Comparison of ENCODE assay signal across 14 cellular contexts in genomic region chr2:73901143-73901542, GRCh38. TPM values are rescaled to one million over a fixed set of nuclear protein-coding genes. Genes with fewer than 3 reads are reported as not detected.
DNase-seq lines count a peak whose midpoint lies in the region; ATAC-seq and TF ChIP-seq lines count a peak whose summit lies in the region.
"Had no signal": no experiment of that assay in that cellular context is flagged by ENCODE, and none has a peak within 500 bp of the region (broad histone marks: within the 10 kb centered on the region; RNA-seq: fewer than 3 reads in every experiment).

No MANE protein-coding gene starts in this region.

- H3K4me3 ChIP-seq in trophoblast cell (ENCODE audit: low read depth, low read length), result no peak overlapping the region
- H3K4me3 ChIP-seq in transverse colon, result no peak overlapping the region

- TF ChIP-seq CTCF in WTC11 (IDR thresholded peaks at IDR 0.05) (no peak), chondrocyte (IDR thresholded peaks at IDR 0.05) (no peak), transverse colon (IDR thresholded peaks at IDR 0.05) (no peak)

- ATAC-seq in WTC11 (0 out of 2 replicates have a peak, but pooled peaks have one; percentile 16), HG03095 (IDR thresholded peaks at IDR 0.05; ENCODE audit: unreplicated experiment) (no peak)
- ATAC-seq in activated CD8-positive, alpha-beta T cell treated with anti-CD3 and anti-CD28 coated beads, Interleukin-2, amount 10 ng/mL, durations not matched to agents 7 days and 5 days, result no peak
- ATAC-seq: HepG2 had no signal

- H2AFZ ChIP-seq in trophoblast cell (ENCODE audit: insufficient read depth, low read length, poor library complexity), result no peak overlapping the region

- WGBS in trophoblast cell (ENCODE audit: extremely low coverage, insufficient coverage, insufficient read length), result no CpG with 5 or more reads among the region's 10 CpGs
- 75% methylated on average over 9 of the region's 10 CpGs; no CpG with 5 or more reads in 1 of the 2 donors for WGBS in transverse colon (ENCODE audit: low coverage in 1 of 2), 2 donors

- H3K27me3 Mint-ChIP-seq in WTC11 (ENCODE audit: low read depth), result peaks cover 5% of the 10 kb centered on the region
- H3K27me3 Mint-ChIP-seq in chondrocyte (ENCODE audit: low read depth), result no peaks in the 10 kb centered on the region
- H3K27me3 Mint-ChIP-seq in activated CD8-positive, alpha-beta T cell treated with anti-CD3 and anti-CD28 coated beads, Interleukin-2, amount 10 ng/mL, durations not matched to agents 7 days and 5 days (ENCODE audit: low read depth), result peaks cover 2% of the 10 kb centered on the region

- no peak overlapping the region for H4K8ac ChIP-seq in trophoblast cell (ENCODE audit: low read depth, low read length)

- CTCF ChIA-PET in WTC11 (lab: Charles Lee), result no interaction called here
- CTCF ChIA-PET in activated CD8-positive, alpha-beta T cell treated with anti-CD3 and anti-CD28 coated beads, Interleukin-2, amount 10 ng/mL, durations not matched to agents 7 days and 5 days (lab: Charles Lee), result no interaction called here

- H4K12ac ChIP-seq in trophoblast cell (ENCODE audit: low read depth, low read length), result peak overlapping the region; percentile 30

- H2AK5ac ChIP-seq in trophoblast cell (ENCODE audit: low read length), result peak overlapping the region; percentile 46

- no peaks in the 10 kb centered on the region for H3K79me2 ChIP-seq in trophoblast cell (ENCODE audit: control insufficient read depth, insufficient read depth, low read length, poor library complexity)

- H3K79me1 ChIP-seq in trophoblast cell (ENCODE audit: low read length), result no peaks in the 10 kb centered on the region

- no peaks in the 10 kb centered on the region for H3K4me1 ChIP-seq in trophoblast cell (ENCODE audit: control insufficient read depth in 1 of 2, insufficient read depth in 2 of 2, low read length in 2 of 2)
- peaks cover 0 to 4% (median 0%) of the 10 kb centered on the region in 4 donors for H3K4me1 ChIP-seq in transverse colon
- H3K4me1 ChIP-seq: BE2C had no signal

- H3K4me2 ChIP-seq in trophoblast cell (ENCODE audit: low read length), result no peak overlapping the region

- no peak overlapping the region for H3K4ac ChIP-seq in trophoblast cell (ENCODE audit: low read depth, low read length)

- H3K27me3 ChIP-seq in trophoblast cell (ENCODE audit: insufficient read depth, low read length) (no peaks in the 10 kb centered on the region), transverse colon (no peaks in the 10 kb centered on the region)
- H3K27me3 ChIP-seq: BE2C had no signal

- H3K27ac Mint-ChIP-seq in WTC11, result no peak overlapping the region
- peak overlapping the region; percentile 23 for H3K27ac Mint-ChIP-seq in chondrocyte (ENCODE audit: unreplicated experiment)
- no peak overlapping the region for H3K27ac Mint-ChIP-seq in activated CD8-positive, alpha-beta T cell treated with anti-CD3 and anti-CD28 coated beads, Interleukin-2, amount 10 ng/mL, durations not matched to agents 7 days and 5 days
- H3K27ac Mint-ChIP-seq: CD4-positive, alpha-beta memory T cell; H9 had no signal

- no peaks in the 10 kb centered on the region for H3K36me3 Mint-ChIP-seq in WTC11
- H3K36me3 Mint-ChIP-seq in chondrocyte (ENCODE audit: low read depth), result peaks cover 35% of the 10 kb centered on the region
- H3K36me3 Mint-ChIP-seq in activated CD8-positive, alpha-beta T cell treated with anti-CD3 and anti-CD28 coated beads, Interleukin-2, amount 10 ng/mL, durations not matched to agents 7 days and 5 days (ENCODE audit: low read depth), result no peaks in the 10 kb centered on the region
- H3K36me3 Mint-ChIP-seq: CD4-positive, alpha-beta memory T cell had no signal

- no peak overlapping the region for H2BK120ac ChIP-seq in trophoblast cell (ENCODE audit: insufficient read depth, low read length, poor library complexity)

- H3K4me1 Mint-ChIP-seq in WTC11 (no peaks in the 10 kb centered on the region), chondrocyte (ENCODE audit: low read depth) (peaks cover 60% of the 10 kb centered on the region)
- peaks cover 25% of the 10 kb centered on the region for H3K4me1 Mint-ChIP-seq in activated CD8-positive, alpha-beta T cell treated with anti-CD3 and anti-CD28 coated beads, Interleukin-2, amount 10 ng/mL, durations not matched to agents 7 days and 5 days (ENCODE audit: low read depth)

- H3K9me3 ChIP-seq in trophoblast cell (ENCODE audit: insufficient read depth, low read depth, low read length) (no peaks in the 10 kb centered on the region), transverse colon (no peaks in the 10 kb centered on the region)
- H3K9me3 ChIP-seq: BE2C had no signal

- POLR2A ChIA-PET in WTC11 (lab: Charles Lee), result no interaction called here
- POLR2A ChIA-PET in activated CD8-positive, alpha-beta T cell treated with anti-CD3 and anti-CD28 coated beads, Interleukin-2, amount 10 ng/mL, durations not matched to agents 7 days and 5 days (lab: Charles Lee), result no interaction called here

- H2BK5ac ChIP-seq in trophoblast cell (ENCODE audit: low read depth, low read length, poor library complexity), result no peak overlapping the region

- no peak overlapping the region for H2BK12ac ChIP-seq in trophoblast cell (ENCODE audit: low read length)

- no peak overlapping the region for H3K9ac ChIP-seq in trophoblast cell (ENCODE audit: low read length)

- DNase-seq in WTC11 (ENCODE audit: low spot score) (no peak), chondrocyte (ENCODE audit: low spot score) (no peak), trophoblast cell (no peak), transverse colon (no peak), iPS-NIHi7 (ENCODE audit: extremely low spot score) (no peak)
- no peak for DNase-seq in activated CD8-positive, alpha-beta T cell treated with anti-CD3 and anti-CD28 coated beads, Interleukin-2, amount 10 ng/mL, durations not matched to agents 7 days and 5 days
- DNase-seq: BE2C; CD4-positive, alpha-beta memory T cell; DMS79; GOT3; H9 had no signal

- no peak for TF ChIP-seq EP300 in transverse colon (IDR thresholded peaks at IDR 0.05; ENCODE audit: low read depth)

- in situ Hi-C loops in transverse colon (cut with MboI; ENCODE audit: low pct_ligation_motif_present in 1 of 4, low pct_unique_long_range_greater_than_20kb in 1 of 4, low sequenced_read_pairs in 3 of 4), result no loop called here

- H4K91ac ChIP-seq in trophoblast cell (ENCODE audit: low read depth, low read length), result no peak overlapping the region

- no peak for TF ChIP-seq POLR2A in transverse colon (IDR thresholded peaks at IDR 0.05)

- no peak overlapping the region for H3K18ac ChIP-seq in trophoblast cell (ENCODE audit: low read length)

- no peak overlapping the region for H3K23ac ChIP-seq in trophoblast cell (ENCODE audit: low read length)

- intact Hi-C loops in transverse colon (cut with DNase I; ENCODE audit: low total_unique reads), result no loop called here

- no peak overlapping the region for H3K4me3 Mint-ChIP-seq in WTC11
- H3K4me3 Mint-ChIP-seq in chondrocyte (ENCODE audit: unreplicated experiment), result no peak overlapping the region
- H3K4me3 Mint-ChIP-seq in activated CD8-positive, alpha-beta T cell treated with anti-CD3 and anti-CD28 coated beads, Interleukin-2, amount 10 ng/mL, durations not matched to agents 7 days and 5 days, result no peak overlapping the region
- H3K4me3 Mint-ChIP-seq: CD4-positive, alpha-beta memory T cell; H9 had no signal

- no peaks in the 10 kb centered on the region for H3K9me3 Mint-ChIP-seq in WTC11
- no peaks in the 10 kb centered on the region for H3K9me3 Mint-ChIP-seq in chondrocyte (ENCODE audit: low read depth)
- H3K9me3 Mint-ChIP-seq in activated CD8-positive, alpha-beta T cell treated with anti-CD3 and anti-CD28 coated beads, Interleukin-2, amount 10 ng/mL, durations not matched to agents 7 days and 5 days (ENCODE audit: insufficient read depth), result no peaks in the 10 kb centered on the region
- H3K9me3 Mint-ChIP-seq: CD4-positive, alpha-beta memory T cell; H9 had no signal

- no peak overlapping the region for H3K27ac ChIP-seq in trophoblast cell (ENCODE audit: low read depth, low read length)
- H3K27ac ChIP-seq in transverse colon, result peak overlapping the region in 3 of 4 donors; percentile 87 to 89 (median 89)
- H3K27ac ChIP-seq: C4-2B had no signal

- H3K14ac ChIP-seq in trophoblast cell (ENCODE audit: low read length), result no peak overlapping the region

- H3K36me3 ChIP-seq in trophoblast cell (ENCODE audit: control insufficient read depth in 1 of 2, insufficient read depth in 2 of 2, low read length in 2 of 2) (no peaks in the 10 kb centered on the region), transverse colon (no peaks in the 10 kb centered on the region)
- H3K36me3 ChIP-seq: BE2C had no signal

TF ChIP-seq in WTC11, 78 proteins besides CTCF, POLR2A, EP300 and RAD21 (continues in another document):
- TF ChIP-seq, protein P1, sequence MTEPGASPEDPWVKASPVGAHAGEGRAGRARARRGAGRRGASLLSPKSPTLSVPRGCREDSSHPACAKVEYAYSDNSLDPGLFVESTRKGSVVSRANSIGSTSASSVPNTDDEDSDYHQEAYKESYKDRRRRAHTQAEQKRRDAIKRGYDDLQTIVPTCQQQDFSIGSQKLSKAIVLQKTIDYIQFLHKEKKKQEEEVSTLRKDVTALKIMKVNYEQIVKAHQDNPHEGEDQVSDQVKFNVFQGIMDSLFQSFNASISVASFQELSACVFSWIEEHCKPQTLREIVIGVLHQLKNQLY (CRISPR knock-in tag; IDR thresholded peaks at IDR 0.05), result no peak
- TF ChIP-seq ZSCAN18 (CRISPR knock-in tag; IDR thresholded peaks at IDR 0.05), result no peak

RNA-seq across cellular contexts. Expression of gene ACTG2, which starts 8.3 kb away (rescaled TPM):
- total RNA-seq in WTC11 (2021) (1.4 to 2.7 TPM (median 1.8 TPM) in 3 replicates), chondrocyte (173 to 1,480 TPM (median 1,439 TPM) in 3 replicates), transverse colon (1,000 to 10,000 TPM in 1 of 4 donors, 100 to 1,000 TPM in 3; 394 to 3,499 (median 729) TPM)
- polyA plus RNA-seq in trophoblast cell (2013), result 5.7 and 5.8 TPM in 2 replicates
- total RNA-seq in activated CD8-positive, alpha-beta T cell treated with anti-CD3 and anti-CD28 coated beads, Interleukin-2, amount 10 ng/mL, durations not matched to agents 7 days and 5 days, result under 1 TPM in 1 of 2 experiments, not detected in 1; 0.81 TPM
- total RNA-seq: CD4-positive, alpha-beta memory T cell had no signal
- polyA plus RNA-seq: CD4-positive, alpha-beta memory T cell; HepG2 had no signal

RNA-seq across cellular contexts. Expression of gene DGUOK, which starts 25.5 kb away (rescaled TPM):
- total RNA-seq in WTC11 (2021), result 105 to 106 TPM (median 106 TPM) in 3 replicates
- total RNA-seq in chondrocyte, result 58.1 to 60.8 TPM (median 58.9 TPM) in 3 replicates
- polyA plus RNA-seq in trophoblast cell (2013), result 94.1 and 96.1 TPM in 2 replicates
- total RNA-seq in transverse colon, result 10 to 100 TPM; 27.3 to 49.7 (median 40.3) TPM
- total RNA-seq in activated CD8-positive, alpha-beta T cell treated with anti-CD3 and anti-CD28 coated beads, Interleukin-2, amount 10 ng/mL, durations not matched to agents 7 days and 5 days, result 10 to 100 TPM; 71.5 to 72.1 TPM

Comparison
In these comparisons a context has a peak if more than half of its experiments do, and no peak if none do; other contexts are left out.
1. RNA of gene ACTG2, which starts 8.3 kb away (total RNA-seq): 173 to 1,480 TPM in chondrocyte and 394 to 3,499 TPM in transverse colon; 1.4 to 2.7 TPM in WTC11 and 0.81 TPM in activated CD8-positive, alpha-beta T cell treated with anti-CD3 and anti-CD28 coated beads, Interleukin-2, amount 10 ng/mL, durations not matched to agents 7 days and 5 days; every median in the first group is over 10 times any median in the second.